ENCODE assay signal across 21 cellular contexts in the genomic region with DNA sequence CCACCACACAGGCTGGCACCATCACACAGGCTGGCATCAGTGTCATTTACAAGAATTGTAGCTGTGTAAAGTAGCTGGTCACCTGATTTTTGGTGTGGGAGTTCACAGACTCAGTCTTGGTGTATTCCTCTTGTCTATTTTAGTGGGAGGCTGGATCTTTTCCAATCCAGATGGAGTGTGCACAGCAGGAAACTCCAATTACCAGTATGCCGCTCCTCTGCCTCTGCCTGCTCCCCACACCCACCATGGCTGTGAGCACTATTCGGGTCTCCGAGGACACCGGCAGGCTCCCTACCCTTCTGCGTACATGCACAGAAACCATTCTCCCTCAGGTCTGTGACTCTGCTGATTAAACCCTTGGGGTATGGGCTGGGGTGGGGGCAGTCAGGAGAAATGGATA.
"Had no signal": no experiment of that assay in that cellular context is flagged by ENCODE, and none has a peak within 500 bp of the region (broad histone marks: within the 10 kb centered on the region; RNA-seq: fewer than 3 reads in every experiment).

No MANE protein-coding gene starts in this region.

- H3K27me3 Mint-ChIP-seq: activated CD4-positive, alpha-beta memory T cell treated with anti-CD3 and anti-CD28 coated beads for 36 hours; stimulated activated naive CD8-positive, alpha-beta T cell treated with anti-CD3 and anti-CD28 coated beads, Interleukin-15, amount 100 ng/mL, for 72 hours had no signal

- H3K4me1 ChIP-seq: adrenal gland, parathyroid adenoma had no signal

- H3K27ac ChIP-seq: adrenal gland, parathyroid adenoma had no signal

- H3K4me1 Mint-ChIP-seq: nephron; stimulated activated naive CD8-positive, alpha-beta T cell treated with anti-CD3 and anti-CD28 coated beads, Interleukin-15, amount 100 ng/mL, for 72 hours had no signal

- DNase-seq: activated CD4-positive, alpha-beta memory T cell treated with anti-CD3 and anti-CD28 coated beads for 36 hours; activated CD4-positive, alpha-beta T cell treated with anti-CD3 and anti-CD28 coated beads for 4 hours; activated gamma-delta T cell treated with Interleukin-2 at 50 U/mL for 16 hours; activated T-cell treated with anti-CD3 and anti-CD28 coated beads for 4 hours; adrenal gland; cerebellar nuclear complex; cortex of kidney; erythroblast; foreskin melanocyte; kidney; stimulated activated CD4-positive, alpha-beta T cell treated with anti-CD3 and anti-CD28 coated beads, Interleukin-4, amount 100 ng/mL, for 1 hour; stimulated activated naive CD8-positive, alpha-beta T cell treated with anti-CD3 and anti-CD28 coated beads, Interleukin-15, amount 100 ng/mL, for 72 hours had no signal

- H3K9me3 Mint-ChIP-seq: activated CD4-positive, alpha-beta memory T cell treated with anti-CD3 and anti-CD28 coated beads for 36 hours; activated naive CD4-positive, alpha-beta T cell treated with anti-CD3 and anti-CD28 coated beads, Interleukin-2, amount 50 U/mL, for 72 hours; activated T-helper 1 cell treated with anti-CD3 and anti-CD28 coated beads, Interleukin-12 subunit alpha, Interleukin-12 subunit beta, Interleukin-2, Interleukin-4 antibody, amounts not matched to agents 30 ng/mL and 10 ng/mL and 1 ng/mL, durations not matched to agents 14 hours and 24 hours and 36 hours; mesothelial cell of epicardium; nephron; stimulated activated naive CD8-positive, alpha-beta T cell treated with anti-CD3 and anti-CD28 coated beads, Interleukin-15, amount 100 ng/mL, for 72 hours had no signal

- H3K36me3 ChIP-seq: adrenal gland had no signal

- H3K4me3 Mint-ChIP-seq: activated CD4-positive, alpha-beta memory T cell treated with anti-CD3 and anti-CD28 coated beads for 36 hours; activated T-helper 1 cell treated with anti-CD3 and anti-CD28 coated beads, Interleukin-12 subunit alpha, Interleukin-12 subunit beta, Interleukin-2, Interleukin-4 antibody, amounts not matched to agents 30 ng/mL and 10 ng/mL and 1 ng/mL, durations not matched to agents 14 hours and 24 hours and 36 hours; mesothelial cell of epicardium; nephron; stimulated activated naive CD8-positive, alpha-beta T cell treated with anti-CD3 and anti-CD28 coated beads, Interleukin-15, amount 100 ng/mL, for 72 hours; WTC11 had no signal

- H3K27me3 ChIP-seq: adrenal gland had no signal

- ATAC-seq: activated naive CD4-positive, alpha-beta T cell treated with anti-CD3 and anti-CD28 coated beads, Interleukin-2, amount 50 U/mL, for 72 hours; left lobe of liver; sciatic nerve; stimulated activated naive CD8-positive, alpha-beta T cell treated with anti-CD3 and anti-CD28 coated beads, Interleukin-15, amount 100 ng/mL, for 72 hours; WTC11 had no signal

- H3K4me3 ChIP-seq: adrenal gland, smooth muscle cell had no signal

- H3K27ac Mint-ChIP-seq: activated CD4-positive, alpha-beta memory T cell treated with anti-CD3 and anti-CD28 coated beads for 36 hours; activated naive CD4-positive, alpha-beta T cell treated with anti-CD3 and anti-CD28 coated beads, Interleukin-2, amount 50 U/mL, for 72 hours; activated T-helper 1 cell treated with anti-CD3 and anti-CD28 coated beads, Interleukin-12 subunit alpha, Interleukin-12 subunit beta, Interleukin-2, Interleukin-4 antibody, amounts not matched to agents 30 ng/mL and 10 ng/mL and 1 ng/mL, durations not matched to agents 14 hours and 24 hours and 36 hours; mesothelial cell of epicardium; nephron; stimulated activated naive CD8-positive, alpha-beta T cell treated with anti-CD3 and anti-CD28 coated beads, Interleukin-15, amount 100 ng/mL, for 72 hours; WTC11 had no signal

- H3K36me3 Mint-ChIP-seq: activated naive CD4-positive, alpha-beta T cell treated with anti-CD3 and anti-CD28 coated beads, Interleukin-2, amount 50 U/mL, for 72 hours; WTC11 had no signal

- H3K9me3 ChIP-seq: adrenal gland had no signal
